Comparison of ENCODE assay signal across 1 cellular context in the genomic region with DNA sequence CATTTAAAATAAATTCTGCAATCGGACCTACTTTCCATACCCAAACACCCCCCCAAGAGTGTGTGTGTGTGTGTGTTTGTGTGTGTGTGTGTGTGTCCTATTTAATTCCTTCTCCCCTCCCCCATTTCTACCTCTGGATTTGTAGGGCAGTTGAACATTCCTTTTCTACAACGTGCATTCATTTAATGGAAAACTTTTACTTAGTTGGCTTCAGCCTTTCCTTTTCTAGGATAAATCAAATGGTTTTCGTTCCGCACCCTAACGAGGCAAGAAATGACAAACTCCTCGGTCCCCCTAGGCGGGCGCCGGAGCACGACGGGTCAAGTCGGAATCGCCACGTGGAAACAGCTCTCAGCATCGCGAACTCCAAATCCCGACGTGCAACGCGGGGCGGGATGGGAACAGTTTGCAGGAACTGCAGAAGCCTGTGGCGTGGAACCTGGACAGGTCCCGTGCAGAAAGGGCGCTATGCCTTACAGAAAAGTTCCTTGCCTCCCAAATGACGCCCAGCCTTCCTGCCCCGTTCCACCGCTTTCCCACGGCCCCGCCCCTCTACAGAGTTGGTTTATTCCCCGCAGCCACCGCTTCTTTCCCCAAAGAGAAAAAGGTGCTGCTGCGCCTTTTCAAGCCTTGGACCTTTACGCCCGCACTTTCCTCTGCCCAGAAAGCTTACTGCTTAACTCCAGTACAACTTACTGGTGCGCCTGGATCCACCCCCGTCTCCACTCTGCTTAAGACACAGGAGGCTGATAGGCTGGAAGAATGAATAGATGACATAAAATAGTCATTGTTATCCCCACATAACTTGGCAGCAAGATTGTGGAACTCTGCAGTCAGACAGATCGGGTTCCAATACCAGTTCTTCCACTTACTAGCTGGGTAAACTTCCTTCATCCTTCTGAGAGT.
TF ChIP-seq lines count a peak whose summit lies in the region.

No MANE protein-coding gene starts in this region.

TF ChIP-seq in HepG2, 621 proteins besides CTCF, POLR2A, EP300 and RAD21 (continued from another document and continues in another):
- TF ChIP-seq HNF1A (IDR thresholded peaks at IDR 0.05; ENCODE audit: low read depth) (no peak), HNF1A (CRISPR knock-in tag; IDR thresholded peaks at IDR 0.05; ENCODE audit: borderline replicate concordance) (0 out of 2 replicates have a peak, but pooled peaks have one; percentile 33), ZNF766 (CRISPR knock-in tag; IDR thresholded peaks at IDR 0.05; ENCODE audit: borderline replicate concordance) (peak; percentile 60; the same call in 1 of the 2 replicates), ZNF570 (CRISPR knock-in tag; IDR thresholded peaks at IDR 0.05; ENCODE audit: borderline replicate concordance) (no peak), ZNF724P (CRISPR knock-in tag; IDR thresholded peaks at IDR 0.05; ENCODE audit: borderline replicate concordance) (peak; percentile 73; the same call in 1 of the 2 replicates), KMT2A (CRISPR knock-in tag; IDR thresholded peaks at IDR 0.05) (peak; percentile 58; the same call in 1 of the 2 replicates), GTF2F1 (IDR thresholded peaks at IDR 0.05; ENCODE audit: low read length) (no peak), ZNF580 (CRISPR knock-in tag; IDR thresholded peaks at IDR 0.05; ENCODE audit: borderline replicate concordance, low read depth) (peak; percentile 51; the same call in 1 of the 2 replicates), ZNF230 (CRISPR knock-in tag; IDR thresholded peaks at IDR 0.05) (peak; percentile 81; the same call in 1 of the 2 replicates), MNT (IDR thresholded peaks at IDR 0.05) (peak; percentile 53; the same call in 1 of the 2 replicates), ZNF232 (CRISPR knock-in tag; IDR thresholded peaks at IDR 0.05; ENCODE audit: borderline replicate concordance) (peak; percentile 69; the same call in 1 of the 2 replicates), KMT2B (CRISPR knock-in tag; IDR thresholded peaks at IDR 0.05) (peak; percentile 80), ZNF572 (CRISPR knock-in tag; IDR thresholded peaks at IDR 0.05) (0 out of 2 replicates have a peak, but pooled peaks have one; percentile 47)
- TF ChIP-seq, protein P1, sequence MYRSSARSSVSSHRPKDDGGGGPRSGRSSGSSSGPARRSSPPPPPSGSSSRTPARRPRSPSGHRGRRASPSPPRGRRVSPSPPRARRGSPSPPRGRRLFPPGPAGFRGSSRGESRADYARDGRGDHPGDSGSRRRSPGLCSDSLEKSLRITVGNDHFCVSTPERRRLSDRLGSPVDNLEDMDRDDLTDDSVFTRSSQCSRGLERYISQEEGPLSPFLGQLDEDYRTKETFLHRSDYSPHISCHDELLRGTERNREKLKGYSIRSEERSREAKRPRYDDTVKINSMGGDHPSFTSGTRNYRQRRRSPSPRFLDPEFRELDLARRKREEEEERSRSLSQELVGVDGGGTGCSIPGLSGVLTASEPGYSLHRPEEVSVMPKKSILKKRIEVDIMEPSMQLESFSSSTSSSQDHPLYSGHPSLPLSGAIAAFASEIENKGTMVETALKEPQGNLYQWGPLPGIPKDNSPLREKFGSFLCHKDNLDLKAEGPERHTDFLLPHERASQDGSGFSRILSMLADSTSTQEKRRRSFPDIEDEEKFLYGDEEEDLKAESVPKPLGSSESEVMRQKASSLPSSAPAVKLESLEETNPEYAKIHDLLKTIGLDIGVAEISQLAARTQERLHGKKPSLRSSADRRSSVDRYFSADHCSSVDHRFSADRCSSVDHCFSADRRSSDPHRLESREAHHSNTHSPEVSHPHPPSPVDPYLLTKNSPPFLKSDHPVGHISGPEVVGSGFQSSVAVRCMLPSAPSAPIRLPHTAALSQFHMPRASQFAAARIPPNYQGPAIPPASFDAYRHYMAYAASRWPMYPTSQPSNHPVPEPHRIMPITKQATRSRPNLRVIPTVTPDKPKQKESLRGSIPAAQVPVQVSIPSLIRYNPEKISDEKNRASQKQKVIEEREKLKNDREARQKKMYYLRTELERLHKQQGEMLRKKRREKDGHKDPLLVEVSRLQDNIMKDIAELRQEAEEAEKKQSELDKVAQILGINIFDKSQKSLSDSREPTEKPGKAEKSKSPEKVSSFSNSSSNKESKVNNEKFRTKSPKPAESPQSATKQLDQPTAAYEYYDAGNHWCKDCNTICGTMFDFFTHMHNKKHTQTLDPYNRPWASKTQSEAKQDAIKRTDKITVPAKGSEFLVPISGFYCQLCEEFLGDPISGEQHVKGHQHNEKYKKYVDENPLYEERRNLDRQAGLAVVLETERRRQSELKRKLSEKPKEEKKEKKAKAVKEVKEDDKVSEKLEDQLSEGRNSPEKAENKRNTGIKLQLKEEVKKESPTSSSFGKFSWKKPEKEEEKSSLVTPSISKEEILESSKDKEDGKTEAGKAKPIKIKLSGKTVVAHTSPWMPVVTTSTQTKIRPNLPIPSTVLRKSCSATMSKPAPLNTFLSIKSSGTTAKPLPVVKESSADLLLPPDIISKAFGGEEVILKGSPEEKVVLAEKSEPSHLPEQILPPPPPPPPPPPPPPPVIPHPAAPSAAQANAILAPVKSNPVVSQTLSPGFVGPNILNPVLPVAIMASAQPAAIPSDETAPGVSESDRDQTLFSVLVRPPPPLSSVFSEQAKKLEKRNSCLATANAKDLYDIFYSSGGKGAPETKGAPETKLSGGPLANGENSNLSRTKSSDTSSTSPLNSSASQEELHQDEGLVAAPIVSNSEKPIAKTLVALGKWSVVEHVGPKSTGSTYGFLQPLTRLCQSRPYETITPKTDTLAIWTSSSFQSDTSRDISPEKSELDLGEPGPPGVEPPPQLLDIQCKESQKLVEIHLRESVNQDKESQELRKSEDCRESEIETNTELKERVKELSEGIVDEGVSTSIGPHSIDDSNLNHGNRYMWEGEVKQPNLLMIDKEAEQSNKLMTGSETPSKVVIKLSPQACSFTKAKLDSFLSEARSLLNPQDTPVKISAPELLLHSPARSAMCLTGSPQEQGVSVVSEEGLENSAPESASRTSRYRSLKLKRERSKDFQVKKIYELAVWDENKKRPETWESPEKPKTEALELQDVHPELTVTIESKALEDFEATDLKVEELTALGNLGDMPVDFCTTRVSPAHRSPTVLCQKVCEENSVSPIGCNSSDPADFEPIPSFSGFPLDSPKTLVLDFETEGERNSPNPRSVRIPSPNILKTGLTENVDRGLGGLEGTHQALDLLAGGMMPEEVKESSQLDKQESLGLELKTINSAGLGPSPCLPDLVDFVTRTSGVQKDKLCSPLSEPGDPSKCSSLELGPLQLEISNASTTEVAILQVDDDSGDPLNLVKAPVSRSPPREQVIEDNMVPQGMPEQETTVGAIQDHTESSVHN (CRISPR knock-in tag; IDR thresholded peaks at IDR 0.05) = 0 out of 2 replicates have a peak, but pooled peaks have one; percentile 24
- TF ChIP-seq, protein P2, sequence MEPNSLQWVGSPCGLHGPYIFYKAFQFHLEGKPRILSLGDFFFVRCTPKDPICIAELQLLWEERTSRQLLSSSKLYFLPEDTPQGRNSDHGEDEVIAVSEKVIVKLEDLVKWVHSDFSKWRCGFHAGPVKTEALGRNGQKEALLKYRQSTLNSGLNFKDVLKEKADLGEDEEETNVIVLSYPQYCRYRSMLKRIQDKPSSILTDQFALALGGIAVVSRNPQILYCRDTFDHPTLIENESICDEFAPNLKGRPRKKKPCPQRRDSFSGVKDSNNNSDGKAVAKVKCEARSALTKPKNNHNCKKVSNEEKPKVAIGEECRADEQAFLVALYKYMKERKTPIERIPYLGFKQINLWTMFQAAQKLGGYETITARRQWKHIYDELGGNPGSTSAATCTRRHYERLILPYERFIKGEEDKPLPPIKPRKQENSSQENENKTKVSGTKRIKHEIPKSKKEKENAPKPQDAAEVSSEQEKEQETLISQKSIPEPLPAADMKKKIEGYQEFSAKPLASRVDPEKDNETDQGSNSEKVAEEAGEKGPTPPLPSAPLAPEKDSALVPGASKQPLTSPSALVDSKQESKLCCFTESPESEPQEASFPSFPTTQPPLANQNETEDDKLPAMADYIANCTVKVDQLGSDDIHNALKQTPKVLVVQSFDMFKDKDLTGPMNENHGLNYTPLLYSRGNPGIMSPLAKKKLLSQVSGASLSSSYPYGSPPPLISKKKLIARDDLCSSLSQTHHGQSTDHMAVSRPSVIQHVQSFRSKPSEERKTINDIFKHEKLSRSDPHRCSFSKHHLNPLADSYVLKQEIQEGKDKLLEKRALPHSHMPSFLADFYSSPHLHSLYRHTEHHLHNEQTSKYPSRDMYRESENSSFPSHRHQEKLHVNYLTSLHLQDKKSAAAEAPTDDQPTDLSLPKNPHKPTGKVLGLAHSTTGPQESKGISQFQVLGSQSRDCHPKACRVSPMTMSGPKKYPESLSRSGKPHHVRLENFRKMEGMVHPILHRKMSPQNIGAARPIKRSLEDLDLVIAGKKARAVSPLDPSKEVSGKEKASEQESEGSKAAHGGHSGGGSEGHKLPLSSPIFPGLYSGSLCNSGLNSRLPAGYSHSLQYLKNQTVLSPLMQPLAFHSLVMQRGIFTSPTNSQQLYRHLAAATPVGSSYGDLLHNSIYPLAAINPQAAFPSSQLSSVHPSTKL (CRISPR knock-in tag; IDR thresholded peaks at IDR 0.05) = peak; percentile 60; the same call in 1 of the 2 replicates
